Comparison of ENCODE assay signal across 14 cellular contexts in genomic region chr22:22882033-22882717, GRCh38. TPM values are rescaled to one million over a fixed set of nuclear protein-coding genes. Genes with fewer than 3 reads are reported as not detected.
DNase-seq lines count a peak whose midpoint lies in the region; ATAC-seq, FAIRE-seq and TF ChIP-seq lines count a peak whose summit lies in the region.
"Had no signal": no experiment of that assay in that cellular context is flagged by ENCODE, and none has a peak within 500 bp of the region (broad histone marks: within the 10 kb centered on the region; RNA-seq: fewer than 3 reads in every experiment).

No MANE protein-coding gene starts in this region.

- FAIRE-seq in K562 (lab: Jason Lieb, UNC) = no peak

- WGBS in K562 (ENCODE audit: insufficient coverage, low coverage, missing lambda C conversion rate) = 1% methylated on average over 6 of the region's 6 CpGs
- WGBS in tibial nerve, 2 donors = 70 to 82% methylated on average over 6 of the region's 6 CpGs
- 73% methylated on average over 6 of the region's 6 CpGs for WGBS in smooth muscle cell (ENCODE audit: low lambda C conversion rate)

- H3K27ac ChIP-seq in K562 (ENCODE audit: extremely low read depth, low read depth, low read length) (no peak overlapping the region), tibial nerve (no peak overlapping the region), substantia nigra (ENCODE audit: low read depth, low read length, poor library complexity, severe bottlenecking) (no peak overlapping the region), smooth muscle cell (ENCODE audit: low read depth) (no peak overlapping the region)
- H3K27ac ChIP-seq: gastrocnemius medialis, skin epidermis had no signal

- no peaks in the 10 kb centered on the region for H3K9me3 Mint-ChIP-seq in activated CD4-positive, alpha-beta T cell treated with anti-CD3 and anti-CD28 coated beads, Interleukin-2, amount 10 ng/mL, durations not matched to agents 7 days and 5 days
- H3K9me3 Mint-ChIP-seq in progenitor cell of endocrine pancreas (ENCODE audit: low read depth) = no peaks in the 10 kb centered on the region

- H3K4me3 ChIP-seq in K562 (no peak overlapping the region), tibial nerve (no peak overlapping the region), smooth muscle cell (no peak overlapping the region)
- H3K4me3 ChIP-seq: gastrocnemius medialis, skin epidermis had no signal

- CTCF ChIA-PET in activated CD4-positive, alpha-beta T cell treated with anti-CD3 and anti-CD28 coated beads, Interleukin-2, amount 10 ng/mL, durations not matched to agents 7 days and 5 days (lab: Charles Lee) = interaction anchor here (1.9 to 6.4 kb wide), 3 partner anchors 15 to 93 kb away, joined by 6 to 41 read pairs (median 9); no protein-coding TSS in a partner anchor
- CTCF ChIA-PET in K562 (lab: Yijun Ruan, JAX; ENCODE audit: low intra/inter-chr PET ratio) = interaction anchor here (0.7 to 9.8 kb wide), 9 partner anchors 26 to 418 kb away, joined by 3 to 251 read pairs (median 23); no protein-coding TSS in a partner anchor

- POLR2A ChIA-PET in activated CD4-positive, alpha-beta T cell treated with anti-CD3 and anti-CD28 coated beads, Interleukin-2, amount 10 ng/mL, durations not matched to agents 7 days and 5 days (lab: Charles Lee) = no interaction called here
- POLR2A ChIA-PET in K562 (lab: Yijun Ruan, JAX) = interaction anchor here (0.5 to 3.6 kb wide), 21 partner anchors 14 to 1111 kb away, joined by 3 to 17 read pairs (median 4); no protein-coding TSS in a partner anchor

- H3K4me2 ChIP-seq in K562 (ENCODE audit: insufficient read depth, low read length) (no peak overlapping the region), smooth muscle cell (no peak overlapping the region)

- H3K4me1 ChIP-seq in K562 (replicated peaks in 1 of 2; ENCODE audit: control insufficient read depth in 2 of 2, insufficient read depth in 2 of 2, low read length in 2 of 2) (peaks cover 0 to 3% of the 10 kb centered on the region in 2 experiments; a peak in 1 of 5 replicates), tibial nerve (no peaks in the 10 kb centered on the region), smooth muscle cell (ENCODE audit: low read depth) (no peaks in the 10 kb centered on the region)
- H3K4me1 ChIP-seq: gastrocnemius medialis had no signal

- no peaks in the 10 kb centered on the region for H3K36me3 Mint-ChIP-seq in activated CD4-positive, alpha-beta T cell treated with anti-CD3 and anti-CD28 coated beads, Interleukin-2, amount 10 ng/mL, durations not matched to agents 7 days and 5 days (ENCODE audit: low read depth)
- H3K36me3 Mint-ChIP-seq in progenitor cell of endocrine pancreas (ENCODE audit: insufficient read depth) = no peaks in the 10 kb centered on the region

- peak; percentile 34 to 45 for DNase-seq in activated CD4-positive, alpha-beta T cell treated with anti-CD3 and anti-CD28 coated beads, Interleukin-2, amount 50 U/mL, for 48 hours
- DNase-seq in activated CD4-positive, alpha-beta T cell treated with anti-CD3 and anti-CD28 coated beads, Interleukin-2, amount 10 ng/mL, durations not matched to agents 7 days and 5 days = no peak
- DNase-seq in Kasumi-1 (lab: John Stamatoyannopoulos, UW) (peak; percentile 43 to 49), K562 (ENCODE audit: extremely low read depth in 1 of 4, low spot score in 3 of 4) (peak; percentile 56 to 81 (median 58)), progenitor cell of endocrine pancreas (ENCODE audit: low spot score, unreplicated experiment) (no peak), tibial nerve (ENCODE audit: low spot score in 2 of 2) (no peak), substantia nigra (lab: John Stamatoyannopoulos, UW) (no peak), smooth muscle cell (lab: John Stamatoyannopoulos, UW; ENCODE audit: unreplicated experiment) (no peak)
- DNase-seq: cerebellar nuclear complex; gastrocnemius medialis; NCI-H187; stimulated activated naive CD4-positive, alpha-beta T cell treated with Interleukin-2 at 50 U/mL for 16 hours; SW 1271 had no signal

- no peak overlapping the region for H3K27ac Mint-ChIP-seq in activated CD4-positive, alpha-beta T cell treated with anti-CD3 and anti-CD28 coated beads, Interleukin-2, amount 10 ng/mL, durations not matched to agents 7 days and 5 days
- peak overlapping the region; percentile 13 for H3K27ac Mint-ChIP-seq in progenitor cell of endocrine pancreas

- H3K4me3 Mint-ChIP-seq in activated CD4-positive, alpha-beta T cell treated with anti-CD3 and anti-CD28 coated beads, Interleukin-2, amount 10 ng/mL, durations not matched to agents 7 days and 5 days = no peak overlapping the region
- no peak overlapping the region for H3K4me3 Mint-ChIP-seq in progenitor cell of endocrine pancreas (ENCODE audit: low read depth)

- intact Hi-C loops in K562 (cut with micrococcal nuclease) = loop anchor here (5.0 kb wide), 2 partner anchors 160 to 290 kb away; no protein-coding TSS in a partner anchor

- H3K4me1 Mint-ChIP-seq in activated CD4-positive, alpha-beta T cell treated with anti-CD3 and anti-CD28 coated beads, Interleukin-2, amount 10 ng/mL, durations not matched to agents 7 days and 5 days = peaks cover 14% of the 10 kb centered on the region
- peaks cover 1% of the 10 kb centered on the region for H3K4me1 Mint-ChIP-seq in progenitor cell of endocrine pancreas (ENCODE audit: low read depth)

- no peak for TF ChIP-seq RAD21 in K562 (CRISPR knock-in tag; conservative IDR thresholded peaks at IDR 0.05 in 1 of 2, IDR thresholded peaks at IDR 0.05 in 1 of 2)

- TF ChIP-seq EP300 in K562 (IDR thresholded peaks at IDR 0.05; ENCODE audit: low read length) = no peak
- no peak for TF ChIP-seq EP300 in tibial nerve (IDR thresholded peaks at IDR 0.05)

- in situ Hi-C loops in K562 (cut with MboI) = loop anchor here (5.0 to 10.0 kb wide), 2 partner anchors 70 to 417 kb away; no protein-coding TSS in a partner anchor

- no peak for TF ChIP-seq CTCF in K562 (IDR thresholded peaks at IDR 0.05 in 2 of 3, conservative IDR thresholded peaks at IDR 0.05 in 1 of 3; ENCODE audit: insufficient read depth in 2 of 3, low read depth in 1 of 3, low read length in 3 of 3)
- no peak for TF ChIP-seq CTCF in progenitor cell of endocrine pancreas (IDR thresholded peaks at IDR 0.05; ENCODE audit: unreplicated experiment)
- TF ChIP-seq CTCF in tibial nerve (IDR thresholded peaks at IDR 0.05) = no peak
- TF ChIP-seq CTCF in smooth muscle cell (IDR thresholded peaks at IDR 0.05; ENCODE audit: borderline replicate concordance, insufficient read depth, poor library complexity, severe bottlenecking) = no peak

- TF ChIP-seq POLR2A in K562 (conservative IDR thresholded peaks at IDR 0.05) (no peak), tibial nerve (IDR thresholded peaks at IDR 0.05) (no peak)

- H3K9me3 ChIP-seq in K562 (replicated peaks; ENCODE audit: control insufficient read depth, insufficient read depth, low read depth, low read length) (no peaks in the 10 kb centered on the region), tibial nerve (no peaks in the 10 kb centered on the region), smooth muscle cell (replicated peaks; ENCODE audit: low read depth) (no peaks in the 10 kb centered on the region)
- H3K9me3 ChIP-seq: gastrocnemius medialis had no signal

- H3K9ac ChIP-seq in K562 (ENCODE audit: insufficient read depth in 1 of 2, low read depth in 2 of 2, low read length in 2 of 2) = no peak overlapping the region; a peak in 1 of 4 replicates
- H3K9ac ChIP-seq in smooth muscle cell (ENCODE audit: low read depth) = no peak overlapping the region

- H4K20me1 ChIP-seq in K562 (replicated peaks; ENCODE audit: control insufficient read depth, insufficient read depth, low read length) (peaks cover 61% of the 10 kb centered on the region), smooth muscle cell (ENCODE audit: low read depth) (no peaks in the 10 kb centered on the region)

- no peaks in the 10 kb centered on the region for H3K79me2 ChIP-seq in K562 (ENCODE audit: control insufficient read depth, insufficient read depth, low read length)
- no peaks in the 10 kb centered on the region for H3K79me2 ChIP-seq in smooth muscle cell (ENCODE audit: low read depth)

- no peaks in the 10 kb centered on the region for H3F3A ChIP-seq in smooth muscle cell (ENCODE audit: low read depth)

- peaks cover 4% of the 10 kb centered on the region for H3K9me1 ChIP-seq in K562 (ENCODE audit: control insufficient read depth, insufficient read depth, low read length)

- no peaks in the 10 kb centered on the region for H3K36me3 ChIP-seq in K562 (ENCODE audit: control insufficient read depth, insufficient read depth, low read length)
- H3K36me3 ChIP-seq in tibial nerve = no peaks in the 10 kb centered on the region
- H3K36me3 ChIP-seq in smooth muscle cell (ENCODE audit: low read depth) = no peaks in the 10 kb centered on the region
- H3K36me3 ChIP-seq: gastrocnemius medialis had no signal

- peak; percentile 43 for ATAC-seq in K562
- ATAC-seq: gastrocnemius medialis had no signal

- H3K27me3 Mint-ChIP-seq in activated CD4-positive, alpha-beta T cell treated with anti-CD3 and anti-CD28 coated beads, Interleukin-2, amount 10 ng/mL, durations not matched to agents 7 days and 5 days = peaks cover 23% of the 10 kb centered on the region
- peaks cover 14% of the 10 kb centered on the region for H3K27me3 Mint-ChIP-seq in progenitor cell of endocrine pancreas

- no peak overlapping the region for H2AFZ ChIP-seq in K562 (ENCODE audit: low read depth, low read length)
- no peak overlapping the region for H2AFZ ChIP-seq in smooth muscle cell (ENCODE audit: low read depth)

- no TSS peak for BruUV-seq in K562 (replicated peaks; lab: Mats Ljungman, UMichigan)

- H3K27me3 ChIP-seq in K562 (ENCODE audit: control insufficient read depth in 2 of 2, insufficient read depth in 2 of 2, low read length in 2 of 2) (peaks cover 0 to 33% of the 10 kb centered on the region in 2 experiments; a peak in 2 of 5 replicates), tibial nerve (no peaks in the 10 kb centered on the region), smooth muscle cell (ENCODE audit: low read depth) (peaks cover 64% of the 10 kb centered on the region)
- H3K27me3 ChIP-seq: gastrocnemius medialis had no signal

RNA-seq across cellular contexts. Expression of gene IGLL5, which starts 5.4 kb away (rescaled TPM):
- not detected for total RNA-seq in activated CD4-positive, alpha-beta T cell treated with anti-CD3 and anti-CD28 coated beads, Interleukin-2, amount 10 ng/mL, durations not matched to agents 7 days and 5 days
- not detected in 2 replicates for total RNA-seq in K562 (2011; cell fraction: chromatin; rRNA removed; ENCODE audit: low replicate concordance)
- not detected in 2 replicates for total RNA-seq in K562 (2011; cell fraction: nucleolus; rRNA removed)
- not detected in 2 replicates for total RNA-seq in K562 (2011; cell fraction: nucleoplasm; rRNA removed)
- not detected in 2 replicates for total RNA-seq in K562 (2014; rRNA removed)
- not detected in 2 replicates for total RNA-seq in K562 (2014; rRNA removed; fragmentation: Illumina TruSeq; extraction: Trizol)
- total RNA-seq in K562 (2015; rRNA removed; fragmentation: Illumina TruSeq; extraction: Trizol) = not detected in 2 replicates
- not detected in 2 replicates for total RNA-seq in K562 (2021)
- polyA plus RNA-seq in K562 (2011; rRNA removed) = not detected in 2 replicates
- not detected in 2 replicates for polyA plus RNA-seq in K562 (2011; cell fraction: cytosol; rRNA removed)
- not detected in 2 replicates for polyA plus RNA-seq in K562 (2011; cell fraction: nucleus; rRNA removed)
- polyA plus RNA-seq in K562 (2012) = not detected in 2 replicates
- not detected in 2 replicates for polyA plus RNA-seq in K562 (2014; fragmentation: Illumina TruSeq; extraction: Trizol)
- not detected for polyA plus RNA-seq in K562 (2014; fragmentation: Nextera tagmentation; extraction: Ambion mirVana)
- polyA plus RNA-seq in K562 (2014; rRNA removed) = not detected in 2 replicates
- polyA minus RNA-seq in K562 (2011; rRNA and poly(A)+ RNA removed) = not detected in 2 replicates
- not detected in 2 replicates for polyA minus RNA-seq in K562 (2011; cell fraction: cytosol; rRNA and poly(A)+ RNA removed)
- not detected in 2 replicates for polyA minus RNA-seq in K562 (2011; cell fraction: nucleus; rRNA and poly(A)+ RNA removed)
- total RNA-seq in progenitor cell of endocrine pancreas = not detected in 2 replicates
- 1 to 10 TPM in 2 of 4 donors, under 1 TPM in 1, not detected in 1; 0.66 to 2.7 (median 2.1) TPM for total RNA-seq in tibial nerve
- not detected in 2 replicates for total RNA-seq in smooth muscle cell
- not detected in 2 replicates for polyA plus RNA-seq in smooth muscle cell

Comparison
In these comparisons a context has a peak if more than half of its experiments do, and no peak if none do; other contexts are left out.
1. DNase-seq: peak in activated CD4-positive, alpha-beta T cell treated with anti-CD3 and anti-CD28 coated beads, Interleukin-2, amount 50 U/mL, for 48 hours (2 of 2), Kasumi-1 (2 of 2) and K562 (4 of 4); none in activated CD4-positive, alpha-beta T cell treated with anti-CD3 and anti-CD28 coated beads, Interleukin-2, amount 10 ng/mL, durations not matched to agents 7 days and 5 days (single experiment), progenitor cell of endocrine pancreas (single experiment), tibial nerve (0 of 2), substantia nigra (0 of 49) and smooth muscle cell (single experiment).